In the genomic region with DNA sequence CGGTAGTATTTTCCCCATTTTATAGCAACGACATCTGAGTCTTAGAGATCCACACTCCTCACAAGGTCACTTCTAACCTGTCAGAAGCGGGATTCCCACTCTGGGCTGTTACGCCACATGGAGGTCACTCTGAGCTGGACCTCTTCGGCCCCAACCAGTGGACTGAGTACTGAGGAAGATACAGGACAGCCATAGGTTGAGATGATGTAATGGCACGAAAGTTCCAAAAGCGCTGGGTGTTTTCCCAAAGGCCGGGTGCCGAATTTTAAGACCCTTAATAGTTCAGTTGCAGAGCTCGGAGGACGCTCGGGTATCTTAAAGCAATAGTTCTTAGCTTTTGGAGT, we compare ENCODE assay signal across 7 cellular contexts. TPM values are rescaled to one million over a fixed set of nuclear protein-coding genes. Genes with fewer than 3 reads are reported as not detected.
DNase-seq lines count a peak whose midpoint lies in the region; ATAC-seq, FAIRE-seq and TF ChIP-seq lines count a peak whose summit lies in the region.

No MANE protein-coding gene starts in this region.

- intact Hi-C loops in left lung (cut with DNase I): no loop called here

- no peak for DNase-seq in MM.1S
- DNase-seq in bronchial epithelial cell (ENCODE audit: low read depth): no peak
- peak in 1 of 2 donors; percentile 34 for DNase-seq in left lung
- no peak for DNase-seq in HPDE6-E6E7 (ENCODE audit: extremely low spot score)

- peak overlapping the region; percentile 71 for H2AFZ ChIP-seq in MM.1S (ENCODE audit: low read length)

- H3K4me2 ChIP-seq in MM.1S (ENCODE audit: low read depth, low read length): peak overlapping the region; percentile 78

- H3K27me3 ChIP-seq in MM.1S (replicated peaks; ENCODE audit: insufficient read depth, low read length) (no peaks in the 10 kb centered on the region), bronchial epithelial cell (ENCODE audit: control insufficient read depth, insufficient read depth, low read length) (no peaks in the 10 kb centered on the region), left lung (no peaks in the 10 kb centered on the region), thymus (ENCODE audit: control insufficient read depth, insufficient read depth) (no peaks in the 10 kb centered on the region)

- H3K36me3 ChIP-seq in MM.1S (replicated peaks; ENCODE audit: insufficient read depth, low read length) (peaks cover 14% of the 10 kb centered on the region), bronchial epithelial cell (ENCODE audit: control insufficient read depth, insufficient read depth, low read length) (peaks cover 5% of the 10 kb centered on the region), left lung (peaks cover 3 to 37% of the 10 kb centered on the region in 2 donors), thymus (ENCODE audit: control insufficient read depth, insufficient read depth) (peaks cover 2% of the 10 kb centered on the region)

- no peak for FAIRE-seq in bronchial epithelial cell (lab: Jason Lieb, UNC)

- TF ChIP-seq CTCF in MM.1S (IDR thresholded peaks at IDR 0.05; ENCODE audit: low read length) (no peak), bronchial epithelial cell (IDR thresholded peaks at IDR 0.05; ENCODE audit: insufficient read depth, low read length, severe bottlenecking) (no peak), left lung (IDR thresholded peaks at IDR 0.05) (no peak)

- H3K9me3 ChIP-seq in MM.1S (replicated peaks; ENCODE audit: insufficient read depth, low read length) (no peaks in the 10 kb centered on the region), left lung (no peaks in the 10 kb centered on the region), thymus (ENCODE audit: control insufficient read depth) (no peaks in the 10 kb centered on the region)

- H3K4me1 ChIP-seq in MM.1S (ENCODE audit: low read length) (peaks cover 9% of the 10 kb centered on the region; the same call in 1 of the 2 replicates), left lung (peaks cover 9 to 32% of the 10 kb centered on the region in 2 donors), thymus (ENCODE audit: control insufficient read depth, insufficient read depth, low read length) (peaks cover 10% of the 10 kb centered on the region)

- H3K9me2 ChIP-seq in MM.1S (replicated peaks; ENCODE audit: insufficient read depth, low read length): no peaks in the 10 kb centered on the region

- 16% methylated on average over 12 of the region's 12 CpGs for WGBS in thymus

- ATAC-seq in GM18909 (IDR thresholded peaks at IDR 0.05; ENCODE audit: poor library complexity, unreplicated experiment): peak; percentile 4
- ATAC-seq in left lung: peak; percentile 13
- ATAC-seq in HG03342 (IDR thresholded peaks at IDR 0.05; ENCODE audit: unreplicated experiment): no peak

- H4K20me1 ChIP-seq in MM.1S (ENCODE audit: insufficient read depth, low read length): no peaks in the 10 kb centered on the region

- H3K27ac ChIP-seq in MM.1S (ENCODE audit: low read length): peak overlapping the region; percentile 97
- peak overlapping the region; percentile 93 to 99 for H3K27ac ChIP-seq in left lung
- no peak overlapping the region for H3K27ac ChIP-seq in thymus (ENCODE audit: low read depth)

- no peaks in the 10 kb centered on the region for H3F3A ChIP-seq in MM.1S (ENCODE audit: insufficient read depth, low read length)

- peaks cover 45% of the 10 kb centered on the region for H3K79me2 ChIP-seq in MM.1S (ENCODE audit: low read length)

- H3K4me3 ChIP-seq in MM.1S (ENCODE audit: low read length) (peak overlapping the region; percentile 95), bronchial epithelial cell (ENCODE audit: low read depth, low read length) (peak overlapping the region; percentile 80), left lung (peak overlapping the region; percentile 92 to 93), thymus (ENCODE audit: low read length) (peak overlapping the region; percentile 91)

- H3K9ac ChIP-seq in MM.1S (ENCODE audit: low read length): peak overlapping the region; percentile 98

RNA-seq across cellular contexts. Expression of a gene that starts 0.7 kb away (rescaled TPM):
- total RNA-seq in bronchial epithelial cell (415 and 431 TPM in 2 replicates), left lung (100 to 1,000 TPM; 130 to 151 TPM)
- polyA plus RNA-seq in thymus: 132 TPM

RNA-seq across cellular contexts. Expression of a gene that starts 33.6 kb away (rescaled TPM):
- 0.53 and 2.6 TPM in 2 replicates for total RNA-seq in bronchial epithelial cell
- not detected for total RNA-seq in left lung
- polyA plus RNA-seq in thymus: 7.7 TPM

RNA-seq across cellular contexts. Expression of a gene that starts 54.3 kb away (rescaled TPM):
- total RNA-seq in bronchial epithelial cell: 0.53 and 0.90 TPM in 2 replicates
- total RNA-seq in left lung: under 1 TPM; 0.38 to 0.94 TPM
- 1.3 TPM for polyA plus RNA-seq in thymus
